Comparison of ENCODE assay signal across 1 cellular context in genomic region chr17:45235071-45236001, GRCh38.
TF ChIP-seq lines count a peak whose summit lies in the region.

No MANE protein-coding gene starts in this region.

TF ChIP-seq in HepG2, 621 proteins besides CTCF, POLR2A, EP300 and RAD21 (continued from another document):
- no peak for TF ChIP-seq HNF1A (IDR thresholded peaks at IDR 0.05; ENCODE audit: low read depth)
- no peak for TF ChIP-seq HNF1A (CRISPR knock-in tag; IDR thresholded peaks at IDR 0.05; ENCODE audit: borderline replicate concordance)
- peak; percentile 66 for TF ChIP-seq STAG1 (CRISPR knock-in tag; IDR thresholded peaks at IDR 0.05)
- no peak for TF ChIP-seq ZNF337 (CRISPR knock-in tag; IDR thresholded peaks at IDR 0.05; ENCODE audit: borderline replicate concordance, low read depth)
- TF ChIP-seq, protein P1, sequence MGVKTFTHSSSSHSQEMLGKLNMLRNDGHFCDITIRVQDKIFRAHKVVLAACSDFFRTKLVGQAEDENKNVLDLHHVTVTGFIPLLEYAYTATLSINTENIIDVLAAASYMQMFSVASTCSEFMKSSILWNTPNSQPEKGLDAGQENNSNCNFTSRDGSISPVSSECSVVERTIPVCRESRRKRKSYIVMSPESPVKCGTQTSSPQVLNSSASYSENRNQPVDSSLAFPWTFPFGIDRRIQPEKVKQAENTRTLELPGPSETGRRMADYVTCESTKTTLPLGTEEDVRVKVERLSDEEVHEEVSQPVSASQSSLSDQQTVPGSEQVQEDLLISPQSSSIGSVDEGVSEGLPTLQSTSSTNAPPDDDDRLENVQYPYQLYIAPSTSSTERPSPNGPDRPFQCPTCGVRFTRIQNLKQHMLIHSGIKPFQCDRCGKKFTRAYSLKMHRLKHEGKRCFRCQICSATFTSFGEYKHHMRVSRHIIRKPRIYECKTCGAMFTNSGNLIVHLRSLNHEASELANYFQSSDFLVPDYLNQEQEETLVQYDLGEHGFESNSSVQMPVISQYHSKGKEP (CRISPR knock-in tag; IDR thresholded peaks at IDR 0.05) = no peak
- 0 out of 2 replicates have a peak, but pooled peaks have one; percentile 38 for TF ChIP-seq ELF3 (CRISPR knock-in tag; IDR thresholded peaks at IDR 0.05)
- TF ChIP-seq ZEB1 (IDR thresholded peaks at IDR 0.05; ENCODE audit: insufficient replicate concordance, low read depth) = no peak
- TF ChIP-seq TEAD3 (CRISPR knock-in tag; optimal IDR thresholded peaks at IDR 0.05; ENCODE audit: borderline replicate concordance) = peak; percentile 50
- no peak for TF ChIP-seq CHD2 (IDR thresholded peaks at IDR 0.05; ENCODE audit: low read depth, low read length)
